In the genomic region with DNA sequence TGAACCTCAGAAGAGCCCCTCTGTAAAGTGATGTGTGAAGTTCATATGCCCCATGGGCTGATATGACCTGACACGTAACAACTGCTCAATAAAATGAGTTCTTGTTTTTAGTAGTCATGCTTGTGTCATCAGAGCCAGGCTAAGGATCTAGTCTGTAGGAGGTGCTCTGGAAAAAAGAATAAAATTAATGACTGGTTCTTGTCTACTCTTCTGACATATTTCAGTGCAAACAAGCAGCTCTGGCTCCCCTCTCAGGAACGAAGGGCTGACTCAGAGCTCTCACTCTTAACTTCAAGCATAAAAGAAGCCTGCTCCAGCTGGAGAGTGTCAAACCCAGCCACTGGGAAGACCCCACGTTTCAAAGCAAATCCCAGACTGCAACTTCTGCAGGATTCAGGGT, we compare ENCODE assay signal across 17 cellular contexts.
DNase-seq lines count a peak whose midpoint lies in the region; ATAC-seq and TF ChIP-seq lines count a peak whose summit lies in the region.
"Had no signal": no experiment of that assay in that cellular context is flagged by ENCODE, and none has a peak within 500 bp of the region (broad histone marks: within the 10 kb centered on the region; RNA-seq: fewer than 3 reads in every experiment).

No MANE protein-coding gene starts in this region.

- peak overlapping the region; percentile 31 for H2BK20ac ChIP-seq in IMR-90 (ENCODE audit: low read depth, low read length)

- H3K23ac ChIP-seq in IMR-90 (ENCODE audit: low read depth, low read length): 0 out of 2 replicates have a peak overlapping the region, but pooled peaks have one; percentile 39

- H3K14ac ChIP-seq in IMR-90 (replicated peaks; ENCODE audit: low read depth, low read length): peak overlapping the region; percentile 88

- peak overlapping the region in 1 of 2 experiments; percentile 56; a peak in 1 of 4 replicates for H4K8ac ChIP-seq in IMR-90 (ENCODE audit: low read depth in 2 of 2, low read length in 2 of 2)

- peaks cover 5% of the 10 kb centered on the region for H4K20me1 ChIP-seq in IMR-90 (ENCODE audit: insufficient read depth, low read length)

- peaks cover 10% of the 10 kb centered on the region; the same call in 1 of the 2 replicates for H3K9me1 ChIP-seq in IMR-90 (ENCODE audit: insufficient read depth, low read length)

- no peak overlapping the region for H3K4me3 Mint-ChIP-seq in activated CD4-positive, alpha-beta T cell treated with anti-CD3 and anti-CD28 coated beads for 36 hours
- no peak overlapping the region for H3K4me3 Mint-ChIP-seq in Caco-2 (ENCODE audit: unreplicated experiment)
- no peak overlapping the region for H3K4me3 Mint-ChIP-seq in activated CD8-positive, alpha-beta memory T cell treated with anti-CD3 and anti-CD28 coated beads, Interleukin-2, amount 10 ng/mL, durations not matched to agents 7 days and 5 days
- H3K4me3 Mint-ChIP-seq: T-cell had no signal

- peak overlapping the region; percentile 83; the same call in 1 of the 2 replicates for H3K18ac ChIP-seq in IMR-90 (ENCODE audit: low read depth, low read length)

- H2BK120ac ChIP-seq in IMR-90 (ENCODE audit: low read depth, low read length): peak overlapping the region; percentile 60; the same call in 1 of the 2 replicates

- peak overlapping the region; percentile 66; the same call in 1 of the 2 replicates for H4K91ac ChIP-seq in IMR-90 (ENCODE audit: insufficient read depth, low read depth, low read length)

- 0% methylated on average over 1 of the region's 3 CpGs; no CpG with 5 or more reads in 1 of the 2 experiments for WGBS in IMR-90 (ENCODE audit: extremely low coverage in 2 of 2, insufficient read length in 1 of 2), 2 experiments

- peak; percentile 37; the same call in 1 of the 2 replicates for TF ChIP-seq RAD21 in IMR-90 (IDR thresholded peaks at IDR 0.05; ENCODE audit: low read length)

- DNase-seq in activated CD4-positive, alpha-beta T cell treated with anti-CD3 and anti-CD28 coated beads for 36 hours: peak; percentile 21
- DNase-seq in activated CD4-positive, alpha-beta T cell treated with anti-CD3 and anti-CD28 coated beads for 4 hours: no peak
- peak; percentile 96 for DNase-seq in IMR-90
- DNase-seq in fibroblast of gingiva (ENCODE audit: low read depth): peak; percentile 25
- peak; percentile 25 for DNase-seq in renal cortical epithelial cell (ENCODE audit: low read depth)
- no peak for DNase-seq in Caco-2
- DNase-seq in activated CD8-positive, alpha-beta memory T cell treated with anti-CD3 and anti-CD28 coated beads, Interleukin-2, amount 10 ng/mL, durations not matched to agents 7 days and 5 days: no peak
- DNase-seq in activated CD4-positive, alpha-beta T cell treated with anti-CD3 and anti-CD28 coated beads for 1 hour: no peak
- DNase-seq: 8988T; activated CD4-positive, alpha-beta T cell treated with anti-CD3 and anti-CD28 coated beads, Interleukin-2, amount 50 U/mL, for 48 hours; mesendoderm; NCI-H2227 treated with DMSO at 0.1 percent for 48 hours; OCI-M1; substantia nigra; T-cell had no signal

- no peaks in the 10 kb centered on the region for H3K27me3 Mint-ChIP-seq in activated CD4-positive, alpha-beta T cell treated with anti-CD3 and anti-CD28 coated beads for 36 hours
- H3K27me3 Mint-ChIP-seq in Caco-2 (ENCODE audit: insufficient read depth, unreplicated experiment): no peaks in the 10 kb centered on the region
- no peaks in the 10 kb centered on the region for H3K27me3 Mint-ChIP-seq in activated CD8-positive, alpha-beta memory T cell treated with anti-CD3 and anti-CD28 coated beads, Interleukin-2, amount 10 ng/mL, durations not matched to agents 7 days and 5 days
- H3K27me3 Mint-ChIP-seq: T-cell had no signal

- H2AK5ac ChIP-seq in IMR-90 (ENCODE audit: low read depth, low read length): peak overlapping the region; percentile 76

- H4K5ac ChIP-seq in IMR-90 (ENCODE audit: low read depth, low read length): peak overlapping the region; percentile 75

- peak overlapping the region; percentile 87 for H2BK5ac ChIP-seq in IMR-90 (ENCODE audit: low read depth, low read length, poor library complexity, severe bottlenecking)

- H3K56ac ChIP-seq in IMR-90 (ENCODE audit: extremely low read depth, insufficient read depth, low read length): no peak overlapping the region

- dilution Hi-C loops in IMR-90 (cut with HindIII; ENCODE audit: low sequenced_read_pairs, unreplicated experiment): no loop called here

- TF ChIP-seq CTCF in IMR-90 (conservative IDR thresholded peaks at IDR 0.05; ENCODE audit: low read depth, low read length) (0 out of 2 replicates have a peak, but pooled peaks have one; percentile 11), Caco-2 (IDR thresholded peaks at IDR 0.05; ENCODE audit: insufficient read depth in 1 of 2, low read depth in 1 of 2, low read length in 1 of 2, severe bottlenecking in 1 of 2, unreplicated experiment in 1 of 2) (no peak)

- H2AFZ ChIP-seq in IMR-90 (replicated peaks; ENCODE audit: low read length, poor library complexity): peak overlapping the region; percentile 2

- peak overlapping the region; percentile 62 for H3K4ac ChIP-seq in IMR-90 (ENCODE audit: low read depth, low read length)

- H3K9me3 ChIP-seq in IMR-90 (ENCODE audit: control insufficient read depth, insufficient read depth, low read length): peaks cover 5% of the 10 kb centered on the region; the same call in 1 of the 2 replicates
- H3K9me3 ChIP-seq in Caco-2: peaks cover 10% of the 10 kb centered on the region
- H3K9me3 ChIP-seq: pancreas had no signal

- POLR2A ChIA-PET in activated CD4-positive, alpha-beta T cell treated with anti-CD3 and anti-CD28 coated beads for 36 hours (lab: Charles Lee): no interaction called here
- POLR2A ChIA-PET in IMR-90 (lab: Charles Lee; ENCODE audit: unreplicated experiment) (no interaction called here), Caco-2 (lab: Charles Lee) (no interaction called here)

- peaks cover 22% of the 10 kb centered on the region for H3K9me3 Mint-ChIP-seq in activated CD4-positive, alpha-beta T cell treated with anti-CD3 and anti-CD28 coated beads for 36 hours (ENCODE audit: low read depth)
- peaks cover 39% of the 10 kb centered on the region for H3K9me3 Mint-ChIP-seq in Caco-2 (ENCODE audit: unreplicated experiment)
- peaks cover 15% of the 10 kb centered on the region for H3K9me3 Mint-ChIP-seq in activated CD8-positive, alpha-beta memory T cell treated with anti-CD3 and anti-CD28 coated beads, Interleukin-2, amount 10 ng/mL, durations not matched to agents 7 days and 5 days (ENCODE audit: low read depth)

- in situ Hi-C loops in IMR-90 (cut with MboI; ENCODE audit: low sequenced_read_pairs): loop anchor here (5.0 kb wide), 1 partner anchor 74 kb away; no protein-coding TSS in a partner anchor

- H3K4me1 Mint-ChIP-seq in activated CD4-positive, alpha-beta T cell treated with anti-CD3 and anti-CD28 coated beads for 36 hours: peaks cover 26% of the 10 kb centered on the region
- peaks cover 16% of the 10 kb centered on the region for H3K4me1 Mint-ChIP-seq in Caco-2 (ENCODE audit: low read depth, unreplicated experiment)
- H3K4me1 Mint-ChIP-seq in activated CD8-positive, alpha-beta memory T cell treated with anti-CD3 and anti-CD28 coated beads, Interleukin-2, amount 10 ng/mL, durations not matched to agents 7 days and 5 days: peaks cover 10% of the 10 kb centered on the region

- H3K27me3 ChIP-seq in IMR-90 (ENCODE audit: control insufficient read depth, insufficient read depth, low read length) (no peaks in the 10 kb centered on the region), Caco-2 (replicated peaks; ENCODE audit: control insufficient read depth, insufficient read depth, low read length) (no peaks in the 10 kb centered on the region)
- H3K27me3 ChIP-seq: pancreas had no signal

- CTCF ChIA-PET in activated CD4-positive, alpha-beta T cell treated with anti-CD3 and anti-CD28 coated beads for 36 hours (lab: Charles Lee): interaction anchor here (0.8 to 1.0 kb wide), 2 partner anchors 16 to 18 kb away, joined by 3 to 4 read pairs; no protein-coding TSS in a partner anchor
- CTCF ChIA-PET in IMR-90 (lab: Yijun Ruan, JAX): interaction anchor here (0.5 kb wide), 1 partner anchor 46 kb away, joined by 3 read pairs; no protein-coding TSS in a partner anchor
- CTCF ChIA-PET in Caco-2 (lab: Charles Lee): no interaction called here
- CTCF ChIA-PET in activated CD8-positive, alpha-beta memory T cell treated with anti-CD3 and anti-CD28 coated beads, Interleukin-2, amount 10 ng/mL, durations not matched to agents 7 days and 5 days (lab: Charles Lee): interaction anchor here (1.8 kb wide), 1 partner anchor 9 kb away, joined by 4 read pairs; no protein-coding TSS in a partner anchor

- peak; percentile 87 for ATAC-seq in activated CD4-positive, alpha-beta T cell treated with anti-CD3 and anti-CD28 coated beads for 36 hours
- peak; percentile 92 for ATAC-seq in IMR-90 (ENCODE audit: low read depth)
- ATAC-seq in activated CD8-positive, alpha-beta memory T cell treated with anti-CD3 and anti-CD28 coated beads, Interleukin-2, amount 10 ng/mL, durations not matched to agents 7 days and 5 days: no peak
- ATAC-seq: pancreas, T-cell had no signal

- H3K36me3 ChIP-seq in IMR-90 (ENCODE audit: control insufficient read depth, insufficient read depth, low read length): no peaks in the 10 kb centered on the region
- H3K36me3 ChIP-seq in Caco-2 (ENCODE audit: control insufficient read depth, insufficient read depth, low read length): 0 out of 2 replicates have a peak, but pooled peaks cover 4% of the 10 kb centered on the region
- H3K36me3 ChIP-seq: pancreas had no signal

- peaks cover 34 to 61% of the 10 kb centered on the region in 2 experiments for H3K79me1 ChIP-seq in IMR-90 (ENCODE audit: low read depth in 1 of 2, low read length in 2 of 2)

- peak overlapping the region; percentile 81 for H2AK9ac ChIP-seq in IMR-90 (replicated peaks; ENCODE audit: low read depth, low read length, poor library complexity)

- BruUV-seq in IMR-90 (replicated peaks; lab: Mats Ljungman, UMichigan) (no TSS peak), Caco-2 (replicated peaks; lab: Mats Ljungman, UMichigan) (no TSS peak)

- no peak for TF ChIP-seq POLR2A in IMR-90 (IDR thresholded peaks at IDR 0.05; ENCODE audit: low read depth, low read length)

- H3K9ac ChIP-seq in IMR-90 (ENCODE audit: low read depth, low read length): no peak overlapping the region

- intact Hi-C loops in activated CD4-positive, alpha-beta T cell treated with anti-CD3 and anti-CD28 coated beads for 36 hours (cut with DNase I, micrococcal nuclease): no loop called here
- intact Hi-C loops in IMR-90 (cut with micrococcal nuclease) (no loop called here), Caco-2 (cut with micrococcal nuclease; ENCODE audit: unreplicated experiment) (no loop called here)

- peaks cover 44% of the 10 kb centered on the region for H3K36me3 Mint-ChIP-seq in activated CD4-positive, alpha-beta T cell treated with anti-CD3 and anti-CD28 coated beads for 36 hours (ENCODE audit: low read depth)
- peaks cover 42% of the 10 kb centered on the region for H3K36me3 Mint-ChIP-seq in Caco-2 (ENCODE audit: insufficient read depth, unreplicated experiment)
- peaks cover 42% of the 10 kb centered on the region for H3K36me3 Mint-ChIP-seq in activated CD8-positive, alpha-beta memory T cell treated with anti-CD3 and anti-CD28 coated beads, Interleukin-2, amount 10 ng/mL, durations not matched to agents 7 days and 5 days

- H3K4me3 ChIP-seq in IMR-90 (ENCODE audit: insufficient read depth, low read depth, low read length) (no peak overlapping the region), Caco-2 (ENCODE audit: low read depth, low read length) (no peak overlapping the region)
- H3K4me3 ChIP-seq: pancreas had no signal

- H3K4me1 ChIP-seq in IMR-90 (ENCODE audit: control insufficient read depth, insufficient read depth, low read length) (peaks cover 22% of the 10 kb centered on the region), Caco-2 (no peaks in the 10 kb centered on the region)

- H3K27ac ChIP-seq in IMR-90 (ENCODE audit: insufficient read depth, low read length): peak overlapping the region; percentile 73
- H3K27ac ChIP-seq: HL-60, pancreas had no signal

- H3K4me2 ChIP-seq in IMR-90 (ENCODE audit: low read depth, low read length): peak overlapping the region; percentile 30

- H3K27ac Mint-ChIP-seq in activated CD4-positive, alpha-beta T cell treated with anti-CD3 and anti-CD28 coated beads for 36 hours: no peak overlapping the region
- no peak overlapping the region for H3K27ac Mint-ChIP-seq in Caco-2 (ENCODE audit: unreplicated experiment)
- H3K27ac Mint-ChIP-seq in activated CD8-positive, alpha-beta memory T cell treated with anti-CD3 and anti-CD28 coated beads, Interleukin-2, amount 10 ng/mL, durations not matched to agents 7 days and 5 days: no peak overlapping the region

- peak overlapping the region; percentile 92; the same call in 2 of the 3 replicates for H2BK15ac ChIP-seq in IMR-90 (ENCODE audit: low read depth, low read length)

Comparison
In these comparisons a context has a peak if more than half of its experiments do, and no peak if none do; other contexts are left out.
1. DNase-seq: peak in activated CD4-positive, alpha-beta T cell treated with anti-CD3 and anti-CD28 coated beads for 36 hours (single experiment), IMR-90 (single experiment), fibroblast of gingiva (single experiment) and renal cortical epithelial cell (single experiment); none in activated CD4-positive, alpha-beta T cell treated with anti-CD3 and anti-CD28 coated beads for 4 hours (0 of 2), Caco-2 (0 of 2), activated CD8-positive, alpha-beta memory T cell treated with anti-CD3 and anti-CD28 coated beads, Interleukin-2, amount 10 ng/mL, durations not matched to agents 7 days and 5 days (single experiment) and activated CD4-positive, alpha-beta T cell treated with anti-CD3 and anti-CD28 coated beads for 1 hour (single experiment).